Comparison of ENCODE assay signal across 9 cellular contexts in genomic region chr6:43714311-43715055, GRCh38.
DNase-seq lines count a peak whose midpoint lies in the region; ATAC-seq and TF ChIP-seq lines count a peak whose summit lies in the region.
"Had no signal": no experiment of that assay in that cellular context is flagged by ENCODE, and none has a peak within 500 bp of the region (broad histone marks: within the 10 kb centered on the region; RNA-seq: fewer than 3 reads in every experiment).

No MANE protein-coding gene starts in this region.

- H4K20me1 ChIP-seq in BLaER1 = no peaks in the 10 kb centered on the region

- ATAC-seq in GM21515 (IDR thresholded peaks at IDR 0.05; ENCODE audit: unreplicated experiment) (peak; percentile 25), HG03469 (IDR thresholded peaks at IDR 0.05; ENCODE audit: unreplicated experiment) (peak; percentile 7), GM18498 (IDR thresholded peaks at IDR 0.05; ENCODE audit: unreplicated experiment) (no peak), HG02981 (IDR thresholded peaks at IDR 0.05; ENCODE audit: unreplicated experiment) (no peak)

- in situ Hi-C loops in GM13976 (cut with MboI; ENCODE audit: low sequenced_read_pairs, unreplicated experiment) = no loop called here

- H3K9me3 ChIP-seq in BLaER1 = no peaks in the 10 kb centered on the region

- no peak overlapping the region for H3K9ac ChIP-seq in BLaER1

- H3K27me3 ChIP-seq in BLaER1 = no peaks in the 10 kb centered on the region

- H3K36me3 ChIP-seq in BLaER1 = no peaks in the 10 kb centered on the region

- H3K4me3 ChIP-seq in BLaER1 = no peak overlapping the region

- H3K4me1 ChIP-seq in BLaER1 = peaks cover 34% of the 10 kb centered on the region

- TF ChIP-seq CTCF in GM13976 (IDR thresholded peaks at IDR 0.05; ENCODE audit: borderline replicate concordance, control extremely low read depth, extremely low read depth, insufficient read depth, missing control alignments) = no peak

- H3K4me2 ChIP-seq in BLaER1 = peak overlapping the region; percentile 42

- DNase-seq in fibroblast of peridontal ligament (ENCODE audit: extremely low read depth) (peak; percentile 75), NOMO-1 treated with DMSO at 0.1 percent for 48 hours (lab: John Stamatoyannopoulos, UW; ENCODE audit: unreplicated experiment) (no peak), GM13976 (ENCODE audit: low spot score) (no peak)
- DNase-seq: NCI-H187 had no signal

- H3K27ac ChIP-seq in BLaER1 = no peak overlapping the region

Comparison
In these comparisons a context has a peak if more than half of its experiments do, and no peak if none do; other contexts are left out.
1. ATAC-seq: peak in GM21515 (single experiment) and HG03469 (single experiment); none in GM18498 (single experiment) and HG02981 (single experiment).